In genomic region chr3:189496375-189497138, GRCh38 we compare ENCODE assay signal across 29 cellular contexts.
"Had no signal": no experiment of that assay in that cellular context is flagged by ENCODE, and none has a peak within 500 bp of the region (broad histone marks: within the 10 kb centered on the region; RNA-seq: fewer than 3 reads in every experiment).

No MANE protein-coding gene starts in this region.

- H3K36me3 ChIP-seq: esophagus muscularis mucosa, left lung, lower lobe of right lung, neutrophil, sigmoid colon, uterus had no signal

- ATAC-seq: activated CD8-positive, alpha-beta memory T cell treated with anti-CD3 and anti-CD28 coated beads, Interleukin-2, amount 10 ng/mL, durations not matched to agents 7 days and 5 days; activated CD8-positive, alpha-beta T cell treated with anti-CD3 and anti-CD28 coated beads for 36 hours; left lung; lower lobe of right lung; psoas muscle; stimulated activated effector memory CD8-positive, alpha-beta T cell treated with anti-CD3 and anti-CD28 coated beads, Interleukin-12 subunit alpha, Interleukin-12 subunit beta, amount 100 ng/mL, for 72 hours; stimulated activated naive CD8-positive, alpha-beta T cell treated with anti-CD3 and anti-CD28 coated beads, Interleukin-15, amount 100 ng/mL, for 72 hours; WTC11 had no signal

- H2AFZ ChIP-seq: parathyroid adenoma had no signal

- DNase-seq: activated CD4-positive, alpha-beta T cell treated with anti-CD3 and anti-CD28 coated beads, Interleukin-2, amount 50 U/mL, for 1 hour; activated CD8-positive, alpha-beta memory T cell treated with anti-CD3 and anti-CD28 coated beads, Interleukin-2, amount 10 ng/mL, durations not matched to agents 7 days and 5 days; activated CD8-positive, alpha-beta T cell treated with anti-CD3 and anti-CD28 coated beads for 36 hours; activated T-cell treated with anti-CD3 and anti-CD28 coated beads, Interleukin-2, amount 50 U/mL, for 48 hours; anterior cingulate cortex; left lung; lower lobe of right lung; naive B cell; nephron progenitor cell; psoas muscle; sigmoid colon; small intestine; stimulated activated CD4-positive, alpha-beta T cell treated with anti-CD3 and anti-CD28 coated beads, Interleukin-4, amount 100 ng/mL, for 24 hours; stimulated activated naive CD8-positive, alpha-beta T cell treated with anti-CD3 and anti-CD28 coated beads, Interleukin-15, amount 100 ng/mL, for 72 hours; substantia nigra; uterus had no signal

- H3K9me3 ChIP-seq: esophagus muscularis mucosa, left lung, lower lobe of right lung, psoas muscle, sigmoid colon, uterus had no signal

- H3K36me3 Mint-ChIP-seq: activated naive CD8-positive, alpha-beta T cell; naive B cell; stimulated activated effector memory CD8-positive, alpha-beta T cell treated with anti-CD3 and anti-CD28 coated beads, Interleukin-12 subunit alpha, Interleukin-12 subunit beta, amount 100 ng/mL, for 72 hours; type B pancreatic cell; WTC11 had no signal

- H3K9me3 Mint-ChIP-seq: type B pancreatic cell, WTC11 had no signal

- FAIRE-seq: bronchial epithelial cell, frontal cortex, islet of Langerhans, small intestine had no signal

- H3K27ac Mint-ChIP-seq: activated CD8-positive, alpha-beta memory T cell treated with anti-CD3 and anti-CD28 coated beads, Interleukin-2, amount 10 ng/mL, durations not matched to agents 7 days and 5 days; activated CD8-positive, alpha-beta T cell treated with anti-CD3 and anti-CD28 coated beads for 36 hours; activated naive CD8-positive, alpha-beta T cell; activated T-helper 2 cell treated with anti-CD3 and anti-CD28 coated beads, Interferon-gamma antibody, Interleukin-2, Interleukin-4, amounts not matched to agents 10 μg/mL and 5 μg/mL and 100 μg/mL, durations not matched to agents 14 hours and 24 hours and 36 hours; dendritic cell treated with granulocyte-macrophage colony-stimulating factor and Interleukin-4, amounts not matched to agents 40 ng/mL and 50 ng/mL, for 4 days; naive B cell; nephron progenitor cell; stimulated activated effector memory CD8-positive, alpha-beta T cell treated with anti-CD3 and anti-CD28 coated beads, Interleukin-12 subunit alpha, Interleukin-12 subunit beta, amount 100 ng/mL, for 72 hours; stimulated activated naive CD8-positive, alpha-beta T cell treated with anti-CD3 and anti-CD28 coated beads, Interleukin-15, amount 100 ng/mL, for 72 hours; type B pancreatic cell; WTC11 had no signal

- H3K79me2 ChIP-seq: parathyroid adenoma had no signal

- H3K4me1 ChIP-seq: esophagus muscularis mucosa, left lung, lower lobe of right lung, parathyroid adenoma, psoas muscle, sigmoid colon, uterus had no signal

- H3K27me3 ChIP-seq: esophagus muscularis mucosa, left lung, neutrophil, sigmoid colon, uterus had no signal

- H3K27me3 Mint-ChIP-seq: activated CD8-positive, alpha-beta memory T cell treated with anti-CD3 and anti-CD28 coated beads, Interleukin-2, amount 10 ng/mL, durations not matched to agents 7 days and 5 days; activated CD8-positive, alpha-beta T cell treated with anti-CD3 and anti-CD28 coated beads for 36 hours; activated naive CD8-positive, alpha-beta T cell; central memory CD8-positive, alpha-beta T cell; dendritic cell treated with granulocyte-macrophage colony-stimulating factor and Interleukin-4, amounts not matched to agents 40 ng/mL and 50 ng/mL, for 4 days; naive B cell; stimulated activated naive CD8-positive, alpha-beta T cell treated with anti-CD3 and anti-CD28 coated beads, Interleukin-15, amount 100 ng/mL, for 72 hours; type B pancreatic cell had no signal

- H3K27ac ChIP-seq: esophagus muscularis mucosa, left lung, lower lobe of right lung, neutrophil, parathyroid adenoma, psoas muscle, sigmoid colon, uterus had no signal

- H3K4me1 Mint-ChIP-seq: activated CD8-positive, alpha-beta memory T cell treated with anti-CD3 and anti-CD28 coated beads, Interleukin-2, amount 10 ng/mL, durations not matched to agents 7 days and 5 days; central memory CD8-positive, alpha-beta T cell; naive B cell; WTC11 had no signal

- H3K9ac ChIP-seq: parathyroid adenoma had no signal

- H3K4me3 Mint-ChIP-seq: activated CD8-positive, alpha-beta memory T cell treated with anti-CD3 and anti-CD28 coated beads, Interleukin-2, amount 10 ng/mL, durations not matched to agents 7 days and 5 days; activated CD8-positive, alpha-beta T cell treated with anti-CD3 and anti-CD28 coated beads for 36 hours; activated naive CD8-positive, alpha-beta T cell; central memory CD8-positive, alpha-beta T cell; dendritic cell treated with granulocyte-macrophage colony-stimulating factor and Interleukin-4, amounts not matched to agents 40 ng/mL and 50 ng/mL, for 4 days; naive B cell; nephron progenitor cell; stimulated activated effector memory CD8-positive, alpha-beta T cell treated with anti-CD3 and anti-CD28 coated beads, Interleukin-12 subunit alpha, Interleukin-12 subunit beta, amount 100 ng/mL, for 72 hours; stimulated activated naive CD8-positive, alpha-beta T cell treated with anti-CD3 and anti-CD28 coated beads, Interleukin-15, amount 100 ng/mL, for 72 hours; type B pancreatic cell; WTC11 had no signal

- H3K4me3 ChIP-seq: esophagus muscularis mucosa, left lung, lower lobe of right lung, psoas muscle, sigmoid colon, uterus had no signal
